Comparison of ENCODE assay signal across 12 cellular contexts in the genomic region with DNA sequence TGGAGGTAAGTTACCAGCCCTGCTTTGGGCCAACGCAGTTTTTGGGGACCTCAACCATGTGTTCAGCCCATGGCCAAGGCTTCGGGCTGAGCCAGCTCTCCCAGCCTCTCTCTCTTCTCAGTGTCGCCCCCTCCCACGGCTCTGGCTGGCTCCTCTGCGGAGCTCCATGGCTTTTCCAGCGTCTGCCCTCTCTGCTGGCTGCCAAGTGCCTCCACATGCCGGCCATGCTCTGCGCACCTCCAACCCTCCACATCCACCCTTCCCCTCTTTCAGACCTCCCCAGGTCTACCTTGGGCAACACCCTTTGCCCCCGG. TPM values are rescaled to one million over a fixed set of nuclear protein-coding genes. Genes with fewer than 3 reads are reported as not detected.
DNase-seq lines count a peak whose midpoint lies in the region; ATAC-seq and TF ChIP-seq lines count a peak whose summit lies in the region.
"Had no signal": no experiment of that assay in that cellular context is flagged by ENCODE, and none has a peak within 500 bp of the region (broad histone marks: within the 10 kb centered on the region; RNA-seq: fewer than 3 reads in every experiment).

No MANE protein-coding gene starts in this region.

- intact Hi-C loops in esophagus muscularis mucosa (cut with DNase I), result no loop called here

- DNase-seq in BE2C (peak; percentile 38), Ammon's horn (ENCODE audit: low spot score) (no peak), esophagus muscularis mucosa (ENCODE audit: extremely low spot score) (no peak)
- DNase-seq in activated naive CD4-positive, alpha-beta T cell treated with anti-CD3 and anti-CD28 coated beads, Interleukin-2, amount 50 U/mL, for 72 hours (ENCODE audit: low spot score in 2 of 2), result no peak
- no peak for DNase-seq in stimulated activated CD4-positive, alpha-beta T cell treated with anti-CD3 and anti-CD28 coated beads, Interleukin-2, amount 100 ng/mL, for 24 hours
- DNase-seq in stimulated activated CD8-positive, alpha-beta memory T cell treated with anti-CD3 and anti-CD28 coated beads, Interleukin-4, amount 100 ng/mL, for 48 hours, result no peak
- DNase-seq: foreskin keratinocyte, GOT3, mesendoderm had no signal

- TF ChIP-seq CTCF in BE2C (IDR thresholded peaks at IDR 0.05; ENCODE audit: low read depth, low read length) (peak; percentile 44), esophagus muscularis mucosa (IDR thresholded peaks at IDR 0.05) (no peak)

- no peak overlapping the region for H3K27ac ChIP-seq in esophagus muscularis mucosa (replicated peaks in 1 of 4)
- H3K27ac ChIP-seq: foreskin keratinocyte, thoracic aorta had no signal

- peak overlapping the region; percentile 88 to 92 for H3K27ac Mint-ChIP-seq in activated naive CD4-positive, alpha-beta T cell treated with anti-CD3 and anti-CD28 coated beads, Interleukin-2, amount 50 U/mL, for 72 hours

- no peak for TF ChIP-seq POLR2A in esophagus muscularis mucosa (IDR thresholded peaks at IDR 0.05; ENCODE audit: low read depth)

- H3K27me3 ChIP-seq in BE2C (no peaks in the 10 kb centered on the region), mononuclear cell (ENCODE audit: insufficient read depth, low read length) (no peaks in the 10 kb centered on the region), esophagus muscularis mucosa (no peaks in the 10 kb centered on the region)
- H3K27me3 ChIP-seq: foreskin keratinocyte had no signal

- peak; percentile 2 for ATAC-seq in GM18873 (IDR thresholded peaks at IDR 0.05; ENCODE audit: low FRiP score, unreplicated experiment)
- ATAC-seq in activated naive CD4-positive, alpha-beta T cell treated with anti-CD3 and anti-CD28 coated beads, Interleukin-2, amount 50 U/mL, for 72 hours, result peak in 1 of 2 donors; percentile 25
- ATAC-seq: foreskin keratinocyte had no signal

- H3K9me3 ChIP-seq in BE2C (no peaks in the 10 kb centered on the region), mononuclear cell (ENCODE audit: low read depth, low read length) (no peaks in the 10 kb centered on the region), esophagus muscularis mucosa (no peaks in the 10 kb centered on the region)
- H3K9me3 ChIP-seq: thoracic aorta had no signal

- peaks cover 5% of the 10 kb centered on the region for H3K4me1 ChIP-seq in BE2C
- H3K4me1 ChIP-seq in mononuclear cell (ENCODE audit: insufficient read depth, low read length), result peaks cover 75% of the 10 kb centered on the region
- H3K4me1 ChIP-seq in esophagus muscularis mucosa, result peaks cover 9 to 32% (median 26%) of the 10 kb centered on the region in 4 donors

- no peaks in the 10 kb centered on the region for H3K36me3 ChIP-seq in BE2C
- H3K36me3 ChIP-seq in esophagus muscularis mucosa, result peaks cover 0 to 8% (median 3%) of the 10 kb centered on the region in 4 donors
- H3K36me3 ChIP-seq: thoracic aorta had no signal

- WGBS in esophagus muscularis mucosa, result 79% methylated on average over 7 of the region's 9 CpGs

- H3K9me3 Mint-ChIP-seq in activated naive CD4-positive, alpha-beta T cell treated with anti-CD3 and anti-CD28 coated beads, Interleukin-2, amount 50 U/mL, for 72 hours, result no peaks in the 10 kb centered on the region

- peaks cover 13 to 57% of the 10 kb centered on the region in 2 donors for H3K36me3 Mint-ChIP-seq in activated naive CD4-positive, alpha-beta T cell treated with anti-CD3 and anti-CD28 coated beads, Interleukin-2, amount 50 U/mL, for 72 hours

- TF ChIP-seq EP300 in esophagus muscularis mucosa (IDR thresholded peaks at IDR 0.05), result no peak

- H3K4me3 ChIP-seq in BE2C (ENCODE audit: low read depth, low read length) (peak overlapping the region; percentile 43), mononuclear cell (ENCODE audit: low read length) (peak overlapping the region; percentile 35), esophagus muscularis mucosa (no peak overlapping the region)
- H3K4me3 ChIP-seq: thoracic aorta had no signal

RNA-seq across cellular contexts. Expression of a gene that starts 23.2 kb away (rescaled TPM):
- 21.2 TPM for polyA plus RNA-seq in BE2C (2012; ENCODE audit: insufficient read depth, insufficient read length, low read depth)
- total RNA-seq in activated naive CD4-positive, alpha-beta T cell treated with anti-CD3 and anti-CD28 coated beads, Interleukin-2, amount 50 U/mL, for 72 hours, result 100 to 1,000 TPM; 277 to 583 TPM
- total RNA-seq in mononuclear cell (528 TPM), esophagus muscularis mucosa (10 to 100 TPM; 34.5 to 42.9 (median 40.7) TPM)

RNA-seq across cellular contexts. Expression of a gene that starts 53.6 kb away (rescaled TPM):
- polyA plus RNA-seq in BE2C (2012; ENCODE audit: insufficient read depth, insufficient read length, low read depth), result 11.8 TPM
- 10 to 100 TPM; 50.5 to 60.5 TPM for total RNA-seq in activated naive CD4-positive, alpha-beta T cell treated with anti-CD3 and anti-CD28 coated beads, Interleukin-2, amount 50 U/mL, for 72 hours
- total RNA-seq in mononuclear cell (53.0 TPM), esophagus muscularis mucosa (100 to 1,000 TPM in 2 of 4 donors, 10 to 100 TPM in 2; 52.3 to 119 (median 80.4) TPM)

Comparison
In these comparisons a context has a peak if more than half of its experiments do, and no peak if none do; other contexts are left out.
1. H3K4me3 ChIP-seq: peak in BE2C (single experiment) and mononuclear cell (single experiment); none in esophagus muscularis mucosa (0 of 4).
2. RNA of a gene that starts 23.2 kb away (total RNA-seq): 277 to 583 TPM in activated naive CD4-positive, alpha-beta T cell treated with anti-CD3 and anti-CD28 coated beads, Interleukin-2, amount 50 U/mL, for 72 hours and 528 TPM in mononuclear cell (single experiment); 34.5 to 42.9 TPM in esophagus muscularis mucosa; every median in the first group is over 4 times any median in the second.